In the genomic region with DNA sequence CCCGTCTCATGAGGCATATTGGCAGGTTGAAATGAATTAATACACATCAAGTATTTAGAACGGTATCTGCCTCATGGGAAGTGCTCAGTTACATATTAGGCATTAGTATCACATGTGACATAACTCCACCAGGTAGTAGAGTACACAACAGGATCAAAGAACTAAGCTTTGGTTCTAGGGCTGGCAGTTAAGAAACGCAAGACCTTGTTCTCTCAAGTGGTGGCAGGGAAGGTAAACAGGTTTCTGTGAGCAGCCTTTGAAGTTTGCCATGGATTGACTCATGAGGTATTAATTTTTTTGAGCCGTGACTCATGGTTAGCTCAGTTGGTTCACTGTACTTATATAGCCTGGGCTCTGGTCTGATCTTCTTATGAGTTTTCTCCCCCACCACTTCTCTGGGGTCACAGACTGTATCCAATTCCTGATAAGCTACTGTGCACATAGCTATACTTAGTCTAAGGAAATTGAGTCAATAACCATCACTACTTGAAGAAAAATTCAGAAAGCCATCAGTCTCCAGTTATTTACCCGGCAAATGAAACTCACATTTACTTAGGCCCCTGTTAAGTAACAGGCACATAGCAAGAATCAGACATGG, we compare ENCODE assay signal across 1 cellular context.
TF ChIP-seq lines count a peak whose summit lies in the region.

No MANE protein-coding gene starts in this region.

TF ChIP-seq in HepG2, 621 proteins besides CTCF, POLR2A, EP300 and RAD21 (continued from another document and continues in another):
- TF ChIP-seq, protein P1, sequence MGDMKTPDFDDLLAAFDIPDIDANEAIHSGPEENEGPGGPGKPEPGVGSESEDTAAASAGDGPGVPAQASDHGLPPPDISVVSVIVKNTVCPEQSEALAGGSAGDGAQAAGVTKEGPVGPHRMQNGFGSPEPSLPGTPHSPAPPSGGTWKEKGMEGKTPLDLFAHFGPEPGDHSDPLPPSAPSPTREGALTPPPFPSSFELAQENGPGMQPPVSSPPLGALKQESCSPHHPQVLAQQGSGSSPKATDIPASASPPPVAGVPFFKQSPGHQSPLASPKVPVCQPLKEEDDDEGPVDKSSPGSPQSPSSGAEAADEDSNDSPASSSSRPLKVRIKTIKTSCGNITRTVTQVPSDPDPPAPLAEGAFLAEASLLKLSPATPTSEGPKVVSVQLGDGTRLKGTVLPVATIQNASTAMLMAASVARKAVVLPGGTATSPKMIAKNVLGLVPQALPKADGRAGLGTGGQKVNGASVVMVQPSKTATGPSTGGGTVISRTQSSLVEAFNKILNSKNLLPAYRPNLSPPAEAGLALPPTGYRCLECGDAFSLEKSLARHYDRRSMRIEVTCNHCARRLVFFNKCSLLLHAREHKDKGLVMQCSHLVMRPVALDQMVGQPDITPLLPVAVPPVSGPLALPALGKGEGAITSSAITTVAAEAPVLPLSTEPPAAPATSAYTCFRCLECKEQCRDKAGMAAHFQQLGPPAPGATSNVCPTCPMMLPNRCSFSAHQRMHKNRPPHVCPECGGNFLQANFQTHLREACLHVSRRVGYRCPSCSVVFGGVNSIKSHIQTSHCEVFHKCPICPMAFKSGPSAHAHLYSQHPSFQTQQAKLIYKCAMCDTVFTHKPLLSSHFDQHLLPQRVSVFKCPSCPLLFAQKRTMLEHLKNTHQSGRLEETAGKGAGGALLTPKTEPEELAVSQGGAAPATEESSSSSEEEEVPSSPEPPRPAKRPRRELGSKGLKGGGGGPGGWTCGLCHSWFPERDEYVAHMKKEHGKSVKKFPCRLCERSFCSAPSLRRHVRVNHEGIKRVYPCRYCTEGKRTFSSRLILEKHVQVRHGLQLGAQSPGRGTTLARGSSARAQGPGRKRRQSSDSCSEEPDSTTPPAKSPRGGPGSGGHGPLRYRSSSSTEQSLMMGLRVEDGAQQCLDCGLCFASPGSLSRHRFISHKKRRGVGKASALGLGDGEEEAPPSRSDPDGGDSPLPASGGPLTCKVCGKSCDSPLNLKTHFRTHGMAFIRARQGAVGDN (CRISPR knock-in tag; IDR thresholded peaks at IDR 0.05): no peak
- TF ChIP-seq FOXA1 (IDR thresholded peaks at IDR 0.05) (peak; percentile 94), FOXA1 (CRISPR knock-in tag; IDR thresholded peaks at IDR 0.05) (peak; percentile 98), TBL1XR1 (IDR thresholded peaks at IDR 0.05; ENCODE audit: borderline replicate concordance, low read length, partially characterized antibody) (peak; percentile 94), ZNF615 (CRISPR knock-in tag; IDR thresholded peaks at IDR 0.05; ENCODE audit: borderline replicate concordance) (no peak), ZNF883 (CRISPR knock-in tag; IDR thresholded peaks at IDR 0.05; ENCODE audit: not compliant biosample characterization) (no peak), JARID2 (CRISPR knock-in tag; IDR thresholded peaks at IDR 0.05; ENCODE audit: insufficient replicate concordance) (no peak), ZNF530 (CRISPR knock-in tag; IDR thresholded peaks at IDR 0.05; ENCODE audit: low read depth) (no peak), ZNF333 (CRISPR knock-in tag; IDR thresholded peaks at IDR 0.05; ENCODE audit: borderline replicate concordance) (no peak), HMG20A (CRISPR knock-in tag; IDR thresholded peaks at IDR 0.05; ENCODE audit: borderline replicate concordance) (peak; percentile 99), POLR2AphosphoS5 (IDR thresholded peaks at IDR 0.05; ENCODE audit: low read depth, low read length) (no peak), ZNF782 (CRISPR knock-in tag; IDR thresholded peaks at IDR 0.05; ENCODE audit: borderline replicate concordance) (no peak), ZNF121 (CRISPR knock-in tag; IDR thresholded peaks at IDR 0.05) (no peak), ZSCAN30 (CRISPR knock-in tag; IDR thresholded peaks at IDR 0.05) (no peak), TBX3 (IDR thresholded peaks at IDR 0.05; ENCODE audit: borderline replicate concordance) (peak; percentile 99), ZFP41 (CRISPR knock-in tag; IDR thresholded peaks at IDR 0.05; ENCODE audit: borderline replicate concordance) (no peak), SMAD1 (CRISPR knock-in tag; IDR thresholded peaks at IDR 0.05; ENCODE audit: borderline replicate concordance, low read depth) (no peak), KLF15 (CRISPR knock-in tag; IDR thresholded peaks at IDR 0.05; ENCODE audit: borderline replicate concordance) (no peak; the same call in 1 of the 2 replicates), ZFP36 (IDR thresholded peaks at IDR 0.05; ENCODE audit: borderline replicate concordance, low read depth, low read length, partially characterized antibody) (peak; percentile 39), ZNF251 (CRISPR knock-in tag; IDR thresholded peaks at IDR 0.05) (no peak), ZSCAN20 (CRISPR knock-in tag; IDR thresholded peaks at IDR 0.05; ENCODE audit: borderline replicate concordance) (no peak), RFX3 (CRISPR knock-in tag; IDR thresholded peaks at IDR 0.05) (peak; percentile 46; the same call in 1 of the 2 replicates), KDM2A (CRISPR knock-in tag; IDR thresholded peaks at IDR 0.05; ENCODE audit: borderline replicate concordance, low read depth) (no peak), PAWR (CRISPR knock-in tag; IDR thresholded peaks at IDR 0.05; ENCODE audit: borderline replicate concordance) (no peak), SP1 (IDR thresholded peaks at IDR 0.05) (no peak), SP1 (CRISPR knock-in tag; IDR thresholded peaks at IDR 0.05) (peak; percentile 45), NR1H2 (CRISPR knock-in tag; IDR thresholded peaks at IDR 0.05; ENCODE audit: borderline replicate concordance, low read depth) (no peak), HIVEP1 (CRISPR knock-in tag; IDR thresholded peaks at IDR 0.05) (no peak), CHD2 (IDR thresholded peaks at IDR 0.05; ENCODE audit: low read depth, low read length) (no peak), MAZ (IDR thresholded peaks at IDR 0.05; ENCODE audit: borderline replicate concordance, low read depth, low read length) (no peak), MAZ (CRISPR knock-in tag; IDR thresholded peaks at IDR 0.05; ENCODE audit: low read depth) (no peak; the same call in 1 of the 2 replicates), KLF9 (CRISPR knock-in tag; IDR thresholded peaks at IDR 0.05; ENCODE audit: low read depth) (0 out of 2 replicates have a peak, but pooled peaks have one; percentile 46), ZNF207 (IDR thresholded peaks at IDR 0.05; ENCODE audit: borderline replicate concordance) (no peak), HNF4A (CRISPR knock-in tag; IDR thresholded peaks at IDR 0.05) (peak; percentile 94), DNMT3B (CRISPR knock-in tag; conservative IDR thresholded peaks at IDR 0.05) (peak; percentile 47; the same call in 1 of the 2 replicates), GPN1 (CRISPR knock-in tag; IDR thresholded peaks at IDR 0.05; ENCODE audit: borderline replicate concordance) (no peak)
- TF ChIP-seq, protein P2, sequence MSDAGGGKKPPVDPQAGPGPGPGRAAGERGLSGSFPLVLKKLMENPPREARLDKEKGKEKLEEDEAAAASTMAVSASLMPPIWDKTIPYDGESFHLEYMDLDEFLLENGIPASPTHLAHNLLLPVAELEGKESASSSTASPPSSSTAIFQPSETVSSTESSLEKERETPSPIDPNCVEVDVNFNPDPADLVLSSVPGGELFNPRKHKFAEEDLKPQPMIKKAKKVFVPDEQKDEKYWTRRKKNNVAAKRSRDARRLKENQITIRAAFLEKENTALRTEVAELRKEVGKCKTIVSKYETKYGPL (CRISPR knock-in tag; IDR thresholded peaks at IDR 0.05): peak; percentile 57; the same call in 1 of the 2 replicates
- TF ChIP-seq, protein P3, sequence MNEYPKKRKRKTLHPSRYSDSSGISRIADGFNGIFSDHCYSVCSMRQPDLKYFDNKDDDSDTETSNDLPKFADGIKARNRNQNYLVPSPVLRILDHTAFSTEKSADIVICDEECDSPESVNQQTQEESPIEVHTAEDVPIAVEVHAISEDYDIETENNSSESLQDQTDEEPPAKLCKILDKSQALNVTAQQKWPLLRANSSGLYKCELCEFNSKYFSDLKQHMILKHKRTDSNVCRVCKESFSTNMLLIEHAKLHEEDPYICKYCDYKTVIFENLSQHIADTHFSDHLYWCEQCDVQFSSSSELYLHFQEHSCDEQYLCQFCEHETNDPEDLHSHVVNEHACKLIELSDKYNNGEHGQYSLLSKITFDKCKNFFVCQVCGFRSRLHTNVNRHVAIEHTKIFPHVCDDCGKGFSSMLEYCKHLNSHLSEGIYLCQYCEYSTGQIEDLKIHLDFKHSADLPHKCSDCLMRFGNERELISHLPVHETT (CRISPR knock-in tag; conservative IDR thresholded peaks at IDR 0.05): 0 out of 2 replicates have a peak, but pooled peaks have one; percentile 51
- TF ChIP-seq, protein P4, sequence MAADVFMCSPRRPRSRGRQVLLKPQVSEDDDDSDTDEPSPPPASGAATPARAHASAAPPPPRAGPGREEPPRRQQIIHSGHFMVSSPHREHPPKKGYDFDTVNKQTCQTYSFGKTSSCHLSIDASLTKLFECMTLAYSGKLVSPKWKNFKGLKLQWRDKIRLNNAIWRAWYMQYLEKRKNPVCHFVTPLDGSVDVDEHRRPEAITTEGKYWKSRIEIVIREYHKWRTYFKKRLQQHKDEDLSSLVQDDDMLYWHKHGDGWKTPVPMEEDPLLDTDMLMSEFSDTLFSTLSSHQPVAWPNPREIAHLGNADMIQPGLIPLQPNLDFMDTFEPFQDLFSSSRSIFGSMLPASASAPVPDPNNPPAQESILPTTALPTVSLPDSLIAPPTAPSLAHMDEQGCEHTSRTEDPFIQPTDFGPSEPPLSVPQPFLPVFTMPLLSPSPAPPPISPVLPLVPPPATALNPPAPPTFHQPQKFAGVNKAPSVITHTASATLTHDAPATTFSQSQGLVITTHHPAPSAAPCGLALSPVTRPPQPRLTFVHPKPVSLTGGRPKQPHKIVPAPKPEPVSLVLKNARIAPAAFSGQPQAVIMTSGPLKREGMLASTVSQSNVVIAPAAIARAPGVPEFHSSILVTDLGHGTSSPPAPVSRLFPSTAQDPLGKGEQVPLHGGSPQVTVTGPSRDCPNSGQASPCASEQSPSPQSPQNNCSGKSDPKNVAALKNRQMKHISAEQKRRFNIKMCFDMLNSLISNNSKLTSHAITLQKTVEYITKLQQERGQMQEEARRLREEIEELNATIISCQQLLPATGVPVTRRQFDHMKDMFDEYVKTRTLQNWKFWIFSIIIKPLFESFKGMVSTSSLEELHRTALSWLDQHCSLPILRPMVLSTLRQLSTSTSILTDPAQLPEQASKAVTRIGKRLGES (CRISPR knock-in tag; IDR thresholded peaks at IDR 0.05; ENCODE audit: borderline replicate concordance): no peak
- TF ChIP-seq, protein P5, sequence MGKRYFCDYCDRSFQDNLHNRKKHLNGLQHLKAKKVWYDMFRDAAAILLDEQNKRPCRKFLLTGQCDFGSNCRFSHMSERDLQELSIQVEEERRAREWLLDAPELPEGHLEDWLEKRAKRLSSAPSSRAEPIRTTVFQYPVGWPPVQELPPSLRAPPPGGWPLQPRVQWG (CRISPR knock-in tag; IDR thresholded peaks at IDR 0.05; ENCODE audit: borderline replicate concordance, low read depth): no peak
- TF ChIP-seq, protein P6, sequence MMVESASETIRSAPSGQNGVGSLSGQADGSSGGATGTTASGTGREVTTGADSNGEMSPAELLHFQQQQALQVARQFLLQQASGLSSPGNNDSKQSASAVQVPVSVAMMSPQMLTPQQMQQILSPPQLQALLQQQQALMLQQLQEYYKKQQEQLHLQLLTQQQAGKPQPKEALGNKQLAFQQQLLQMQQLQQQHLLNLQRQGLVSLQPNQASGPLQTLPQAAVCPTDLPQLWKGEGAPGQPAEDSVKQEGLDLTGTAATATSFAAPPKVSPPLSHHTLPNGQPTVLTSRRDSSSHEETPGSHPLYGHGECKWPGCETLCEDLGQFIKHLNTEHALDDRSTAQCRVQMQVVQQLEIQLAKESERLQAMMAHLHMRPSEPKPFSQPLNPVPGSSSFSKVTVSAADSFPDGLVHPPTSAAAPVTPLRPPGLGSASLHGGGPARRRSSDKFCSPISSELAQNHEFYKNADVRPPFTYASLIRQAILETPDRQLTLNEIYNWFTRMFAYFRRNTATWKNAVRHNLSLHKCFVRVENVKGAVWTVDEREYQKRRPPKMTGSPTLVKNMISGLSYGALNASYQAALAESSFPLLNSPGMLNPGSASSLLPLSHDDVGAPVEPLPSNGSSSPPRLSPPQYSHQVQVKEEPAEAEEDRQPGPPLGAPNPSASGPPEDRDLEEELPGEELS (CRISPR knock-in tag; IDR thresholded peaks at IDR 0.05): peak; percentile 98
- TF ChIP-seq, protein P7, sequence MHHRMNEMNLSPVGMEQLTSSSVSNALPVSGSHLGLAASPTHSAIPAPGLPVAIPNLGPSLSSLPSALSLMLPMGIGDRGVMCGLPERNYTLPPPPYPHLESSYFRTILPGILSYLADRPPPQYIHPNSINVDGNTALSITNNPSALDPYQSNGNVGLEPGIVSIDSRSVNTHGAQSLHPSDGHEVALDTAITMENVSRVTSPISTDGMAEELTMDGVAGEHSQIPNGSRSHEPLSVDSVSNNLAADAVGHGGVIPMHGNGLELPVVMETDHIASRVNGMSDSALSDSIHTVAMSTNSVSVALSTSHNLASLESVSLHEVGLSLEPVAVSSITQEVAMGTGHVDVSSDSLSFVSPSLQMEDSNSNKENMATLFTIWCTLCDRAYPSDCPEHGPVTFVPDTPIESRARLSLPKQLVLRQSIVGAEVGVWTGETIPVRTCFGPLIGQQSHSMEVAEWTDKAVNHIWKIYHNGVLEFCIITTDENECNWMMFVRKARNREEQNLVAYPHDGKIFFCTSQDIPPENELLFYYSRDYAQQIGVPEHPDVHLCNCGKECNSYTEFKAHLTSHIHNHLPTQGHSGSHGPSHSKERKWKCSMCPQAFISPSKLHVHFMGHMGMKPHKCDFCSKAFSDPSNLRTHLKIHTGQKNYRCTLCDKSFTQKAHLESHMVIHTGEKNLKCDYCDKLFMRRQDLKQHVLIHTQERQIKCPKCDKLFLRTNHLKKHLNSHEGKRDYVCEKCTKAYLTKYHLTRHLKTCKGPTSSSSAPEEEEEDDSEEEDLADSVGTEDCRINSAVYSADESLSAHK (CRISPR knock-in tag; IDR thresholded peaks at IDR 0.05; ENCODE audit: borderline replicate concordance): no peak
- TF ChIP-seq, protein P8, sequence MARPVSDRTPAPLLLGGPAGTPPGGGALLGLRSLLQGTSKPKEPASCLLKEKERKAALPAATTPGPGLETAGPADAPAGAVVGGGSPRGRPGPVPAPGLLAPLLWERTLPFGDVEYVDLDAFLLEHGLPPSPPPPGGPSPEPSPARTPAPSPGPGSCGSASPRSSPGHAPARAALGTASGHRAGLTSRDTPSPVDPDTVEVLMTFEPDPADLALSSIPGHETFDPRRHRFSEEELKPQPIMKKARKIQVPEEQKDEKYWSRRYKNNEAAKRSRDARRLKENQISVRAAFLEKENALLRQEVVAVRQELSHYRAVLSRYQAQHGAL (CRISPR knock-in tag; IDR thresholded peaks at IDR 0.05; ENCODE audit: not compliant biosample characterization): no peak
- TF ChIP-seq, protein P9, sequence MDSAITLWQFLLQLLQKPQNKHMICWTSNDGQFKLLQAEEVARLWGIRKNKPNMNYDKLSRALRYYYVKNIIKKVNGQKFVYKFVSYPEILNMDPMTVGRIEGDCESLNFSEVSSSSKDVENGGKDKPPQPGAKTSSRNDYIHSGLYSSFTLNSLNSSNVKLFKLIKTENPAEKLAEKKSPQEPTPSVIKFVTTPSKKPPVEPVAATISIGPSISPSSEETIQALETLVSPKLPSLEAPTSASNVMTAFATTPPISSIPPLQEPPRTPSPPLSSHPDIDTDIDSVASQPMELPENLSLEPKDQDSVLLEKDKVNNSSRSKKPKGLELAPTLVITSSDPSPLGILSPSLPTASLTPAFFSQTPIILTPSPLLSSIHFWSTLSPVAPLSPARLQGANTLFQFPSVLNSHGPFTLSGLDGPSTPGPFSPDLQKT (CRISPR knock-in tag; IDR thresholded peaks at IDR 0.05; ENCODE audit: borderline replicate concordance): no peak
